Comparison of ENCODE assay signal across 12 cellular contexts in genomic region chr7:108413782-108414492, GRCh38. TPM values are rescaled to one million over a fixed set of nuclear protein-coding genes. Genes with fewer than 3 reads are reported as not detected.
DNase-seq lines count a peak whose midpoint lies in the region; ATAC-seq, FAIRE-seq and TF ChIP-seq lines count a peak whose summit lies in the region.
"Had no signal": no experiment of that assay in that cellular context is flagged by ENCODE, and none has a peak within 500 bp of the region (broad histone marks: within the 10 kb centered on the region; RNA-seq: fewer than 3 reads in every experiment).

No MANE protein-coding gene starts in this region.

- H3K4ac ChIP-seq in H1 (replicated peaks; ENCODE audit: insufficient read length, low read depth, low read length): no peak overlapping the region
- no peak overlapping the region for H3K4ac ChIP-seq in neuronal stem cell (ENCODE audit: low read length)

- H4K91ac ChIP-seq in H1 (replicated peaks; ENCODE audit: insufficient read length, low read length) (no peak overlapping the region), neuronal stem cell (ENCODE audit: low read depth, low read length, poor library complexity) (no peak overlapping the region)

- H3K4me1 ChIP-seq in GM23338 (ENCODE audit: insufficient read depth) (no peaks in the 10 kb centered on the region), NT2/D1 (ENCODE audit: insufficient read depth, insufficient read length) (no peaks in the 10 kb centered on the region), H1 (replicated peaks in 1 of 4; ENCODE audit: control insufficient read depth in 3 of 4, insufficient read depth in 4 of 4, low read length in 3 of 4) (peaks cover 0 to 5% (median 0%) of the 10 kb centered on the region in 4 experiments; a peak in 1 of 7 replicates), neuronal stem cell (ENCODE audit: control insufficient read depth in 2 of 2, insufficient read depth in 1 of 2, low read depth in 1 of 2, low read length in 2 of 2) (peaks cover 16 to 25% of the 10 kb centered on the region in 2 donors)

- H3K36me3 ChIP-seq in GM23338 (ENCODE audit: insufficient read depth) (no peaks in the 10 kb centered on the region), NT2/D1 (ENCODE audit: insufficient read depth, insufficient read length, low read length) (no peaks in the 10 kb centered on the region), H1 (ENCODE audit: control insufficient read depth in 2 of 4, insufficient read depth in 4 of 4, low read length in 3 of 4) (no peaks in the 10 kb centered on the region), neuronal stem cell (replicated peaks in 1 of 2; ENCODE audit: control insufficient read depth in 2 of 2, insufficient read depth in 2 of 2, low read length in 2 of 2) (no peaks in the 10 kb centered on the region)

- H3K23me2 ChIP-seq in H1 (ENCODE audit: low read depth, low read length): no peaks in the 10 kb centered on the region

- H4K5ac ChIP-seq in H1 (ENCODE audit: insufficient read length, low read depth, low read length): no peak overlapping the region

- H3K18ac ChIP-seq in H1 (ENCODE audit: extremely low read depth, low read length) (no peak overlapping the region), neuronal stem cell (ENCODE audit: low read length) (peak overlapping the region; percentile 39)

- H2AK5ac ChIP-seq in H1 (ENCODE audit: low read depth, low read length): no peak overlapping the region
- no peak overlapping the region for H2AK5ac ChIP-seq in neuronal stem cell (ENCODE audit: low read depth, low read length)

- no peaks in the 10 kb centered on the region for H3K27me3 ChIP-seq in GM23338 (ENCODE audit: insufficient read depth)
- no peaks in the 10 kb centered on the region for H3K27me3 ChIP-seq in NT2/D1 (ENCODE audit: insufficient read depth, insufficient read length)
- H3K27me3 ChIP-seq in H1 (replicated peaks in 1 of 4; ENCODE audit: control insufficient read depth in 3 of 4, extremely low read depth in 1 of 4, insufficient read depth in 3 of 4, low read length in 3 of 4): no peaks in the 10 kb centered on the region
- no peaks in the 10 kb centered on the region for H3K27me3 ChIP-seq in neuronal stem cell (ENCODE audit: control insufficient read depth in 3 of 3, insufficient read depth in 3 of 3, low read depth in 1 of 3, low read length in 3 of 3)

- H3K23ac ChIP-seq in H1 (ENCODE audit: insufficient read length) (no peak overlapping the region), neuronal stem cell (ENCODE audit: low read depth, low read length, poor library complexity) (no peak overlapping the region)

- H3K79me2 ChIP-seq in GM23338 (replicated peaks; ENCODE audit: insufficient read depth) (no peaks in the 10 kb centered on the region), H1 (ENCODE audit: control insufficient read depth in 1 of 2, insufficient read depth in 2 of 2, low read length in 2 of 2) (no peaks in the 10 kb centered on the region)

- peak overlapping the region; percentile 18; the same call in 1 of the 2 replicates for H3K27ac Mint-ChIP-seq in GM23338

- no peak overlapping the region for H3K27ac ChIP-seq in GM23338 (ENCODE audit: low read depth)
- H3K27ac ChIP-seq in H1 (ENCODE audit: low read depth, low read length): no peak overlapping the region
- peak overlapping the region; percentile 62 for H3K27ac ChIP-seq in neuronal stem cell (replicated peaks; ENCODE audit: low read length)

- H2AFZ ChIP-seq in GM23338 (no peak overlapping the region), H1 (ENCODE audit: low read length) (no peak overlapping the region), neuronal stem cell (ENCODE audit: low read length) (peak overlapping the region; percentile 18)

- TF ChIP-seq CTCF in GM23338 (conservative IDR thresholded peaks at IDR 0.05; ENCODE audit: low read depth in 2 of 2): no peak
- TF ChIP-seq CTCF in H1 (IDR thresholded peaks at IDR 0.05; ENCODE audit: control extremely low read depth in 1 of 3, insufficient read depth in 1 of 3, low read depth in 1 of 3, low read length in 3 of 3): no peak

- no peaks in the 10 kb centered on the region for H3F3A ChIP-seq in GM23338 (replicated peaks; ENCODE audit: low read depth)

- H4K20me1 ChIP-seq in GM23338 (replicated peaks; ENCODE audit: insufficient read depth) (no peaks in the 10 kb centered on the region), H1 (replicated peaks in 1 of 2; ENCODE audit: control insufficient read depth in 1 of 2, insufficient read depth in 2 of 2, low read length in 2 of 2) (no peaks in the 10 kb centered on the region)

- H3K27me3 Mint-ChIP-seq in GM23338 (ENCODE audit: insufficient read depth, low read depth, poor library complexity): peaks cover 3% of the 10 kb centered on the region

- H3K79me1 ChIP-seq in H1 (ENCODE audit: low read depth, low read length) (no peaks in the 10 kb centered on the region), neuronal stem cell (ENCODE audit: low read depth, low read length) (no peaks in the 10 kb centered on the region)

- H2BK5ac ChIP-seq in H1 (ENCODE audit: low read depth, low read length) (no peak overlapping the region), neuronal stem cell (ENCODE audit: low read length) (no peak overlapping the region)

- H3K4me2 ChIP-seq in GM23338 (no peak overlapping the region), H1 (ENCODE audit: insufficient read depth in 1 of 2, low read depth in 2 of 2, low read length in 2 of 2) (no peak overlapping the region; a peak in 1 of 4 replicates), neuronal stem cell (ENCODE audit: insufficient read depth, low read length, poor library complexity, severe bottlenecking) (peak overlapping the region; percentile 26)

- peaks cover 10% of the 10 kb centered on the region for H3K4me1 Mint-ChIP-seq in GM23338

- H3K14ac ChIP-seq in H1 (ENCODE audit: insufficient read length) (no peak overlapping the region), neuronal stem cell (ENCODE audit: low read length) (no peak overlapping the region)

- no peaks in the 10 kb centered on the region for H3K9me2 ChIP-seq in GM23338 (ENCODE audit: insufficient read depth)

- TF ChIP-seq EP300 in H1 (IDR thresholded peaks at IDR 0.05; ENCODE audit: borderline replicate concordance in 1 of 2, low read depth in 2 of 2, low read length in 2 of 2): no peak

- no peak for TF ChIP-seq POLR2A in H1 (IDR thresholded peaks at IDR 0.05; ENCODE audit: control extremely low read depth in 1 of 2, low read depth in 2 of 2, low read length in 2 of 2)

- no peak overlapping the region for H2BK15ac ChIP-seq in H1 (ENCODE audit: low read length)
- no peak overlapping the region for H2BK15ac ChIP-seq in neuronal stem cell (ENCODE audit: low read length)

- no peak overlapping the region for H3K4me3 Mint-ChIP-seq in GM23338

- TF ChIP-seq RAD21 in H1 (IDR thresholded peaks at IDR 0.05 in 1 of 2, conservative IDR thresholded peaks at IDR 0.05 in 1 of 2; ENCODE audit: low read depth in 2 of 2, low read length in 2 of 2): no peak

- H3K36me3 Mint-ChIP-seq in GM23338 (ENCODE audit: low read depth): no peaks in the 10 kb centered on the region

- DNase-seq in GM23338 (ENCODE audit: low spot score) (peak; percentile 69), NT2/D1 (ENCODE audit: low read depth, low spot score) (peak; percentile 22), H1 (ENCODE audit: low read depth in 1 of 2, low spot score in 2 of 2) (no peak), neuronal stem cell (ENCODE audit: low spot score) (peak; percentile 41), NCI-H2107 (lab: John Stamatoyannopoulos, UW) (no peak), hippocampal formation (lab: John Stamatoyannopoulos, UW) (no peak), NCI-H446 (lab: John Stamatoyannopoulos, UW) (no peak)
- DNase-seq in activated CD8-positive, alpha-beta memory T cell treated with anti-CD3 and anti-CD28 coated beads for 24 hours: no peak
- DNase-seq: head of caudate nucleus, Karpas-422, nucleus accumbens had no signal

- H4K8ac ChIP-seq in H1 (ENCODE audit: extremely low read depth, insufficient read depth, low read length) (no peak overlapping the region), neuronal stem cell (ENCODE audit: low read depth, low read length) (no peak overlapping the region)

- POLR2A ChIA-PET in H1 (lab: Charles Lee; ENCODE audit: partially characterized antibody): no interaction called here

- H3K9me3 ChIP-seq in NT2/D1 (ENCODE audit: insufficient read depth, low read length) (no peaks in the 10 kb centered on the region), H1 (ENCODE audit: insufficient read depth in 2 of 2, low read depth in 1 of 2, low read length in 1 of 2) (no peaks in the 10 kb centered on the region), neuronal stem cell (replicated peaks in 1 of 2; ENCODE audit: control insufficient read depth in 2 of 2, insufficient read depth in 1 of 2, low read depth in 1 of 2, low read length in 2 of 2) (no peaks in the 10 kb centered on the region)

- no peaks in the 10 kb centered on the region for H3K9me3 Mint-ChIP-seq in GM23338

- FAIRE-seq in H1 (lab: Jason Lieb, UNC): peak; percentile 7
- FAIRE-seq: GM19239 had no signal

- no peak overlapping the region for H3K4me3 ChIP-seq in GM23338
- no peak overlapping the region for H3K4me3 ChIP-seq in NT2/D1 (ENCODE audit: insufficient read length, low read depth)
- H3K4me3 ChIP-seq in H1 (ENCODE audit: extremely low read depth in 1 of 4, insufficient read depth in 2 of 4, low read depth in 3 of 4, low read length in 4 of 4): no peak overlapping the region
- H3K4me3 ChIP-seq in neuronal stem cell (ENCODE audit: low read length in 2 of 2): no peak overlapping the region

- H2BK120ac ChIP-seq in H1 (replicated peaks; ENCODE audit: low read depth, low read length) (no peak overlapping the region), neuronal stem cell (ENCODE audit: low read depth, low read length) (no peak overlapping the region)

- 75% methylated on average over 3 of the region's 3 CpGs; no CpG with 5 or more reads in 1 of the 2 experiments for WGBS in H1 (ENCODE audit: extremely low coverage in 1 of 2, insufficient coverage in 1 of 2, insufficient read length in 1 of 2, insufficient replicate concordance in 2 of 2, low coverage in 1 of 2, low lambda C conversion rate in 2 of 2, missing lambda C conversion rate in 1 of 2), 2 experiments
- WGBS in neuronal stem cell (ENCODE audit: extremely low coverage in 2 of 2, insufficient read length in 2 of 2, insufficient replicate concordance in 1 of 2), 2 donors: no CpG with 5 or more reads among the region's 3 CpGs

- no peak overlapping the region for H2BK20ac ChIP-seq in H1 (ENCODE audit: low read length)

- CTCF ChIA-PET in H1 (lab: Charles Lee; ENCODE audit: partially characterized antibody): interaction anchor here (0.7 to 1.2 kb wide), 5 partner anchors 8 to 36 kb away, joined by 3 read pairs; no protein-coding TSS in a partner anchor

- H3K56ac ChIP-seq in H1 (replicated peaks; ENCODE audit: insufficient read length, low read depth, low read length): no peak overlapping the region

- peak; percentile 89 for ATAC-seq in GM23338

- H2BK12ac ChIP-seq in H1 (ENCODE audit: low read depth, low read length) (no peak overlapping the region), neuronal stem cell (ENCODE audit: low read length) (no peak overlapping the region)

- H3K9ac ChIP-seq in NT2/D1 (ENCODE audit: insufficient read length, low read depth) (no peak overlapping the region), H1 (replicated peaks in 1 of 4; ENCODE audit: extremely low read depth in 1 of 4, low read depth in 3 of 4, low read length in 3 of 4) (no peak overlapping the region), neuronal stem cell (ENCODE audit: low read depth, low read length, poor library complexity) (no peak overlapping the region)

RNA-seq across cellular contexts. Expression of gene NRCAM, which starts 42.3 kb away (rescaled TPM):
- total RNA-seq in GM23338 (2014; rRNA removed; shearing (Covaris generic)): 3.5 and 6.8 TPM in 2 replicates
- polyA plus RNA-seq in GM23338 (2016; fragmentation: Nextera tagmentation; extraction: Ambion mirVana): 2.5 and 2.7 TPM in 2 replicates
- total RNA-seq in H1 (2021; fragmentation: NEBNext Ultra II Directional; extraction: Animal tissue kit (Norgen Biotek cat#: 25700)): 3.8 and 4.3 TPM in 2 replicates
- polyA plus RNA-seq in H1 (2011; rRNA removed): 2.2 and 2.7 TPM in 2 replicates
- polyA plus RNA-seq in H1 (2011; cell fraction: cytosol; rRNA removed): 3.4 TPM
- polyA plus RNA-seq in H1 (2011; cell fraction: nucleus; rRNA removed): 3.3 TPM
- 1.9 to 3.0 TPM (median 2.5 TPM) in 4 replicates for polyA plus RNA-seq in H1 (2012, experiment 1 of 2)
- 0.13 TPM for polyA plus RNA-seq in H1 (2012, experiment 2 of 2)
- polyA plus RNA-seq in H1 (2013, experiment 1 of 2): 3.6 TPM
- 3.7 TPM for polyA plus RNA-seq in H1 (2013, experiment 2 of 2)
- polyA minus RNA-seq in H1 (2011; rRNA and poly(A)+ RNA removed): 10.2 and 11.9 TPM in 2 replicates
- polyA minus RNA-seq in H1 (2011; cell fraction: cytosol; rRNA and poly(A)+ RNA removed): 10.3 TPM
- polyA minus RNA-seq in H1 (2011; cell fraction: nucleus; rRNA and poly(A)+ RNA removed): 15.2 TPM
- polyA plus RNA-seq in neuronal stem cell (2013, experiment 1 of 2): 39.5 TPM
- 39.3 TPM for polyA plus RNA-seq in neuronal stem cell (2013, experiment 2 of 2)

Comparison
In these comparisons a context has a peak if more than half of its experiments do, and no peak if none do; other contexts are left out.
1. DNase-seq: peak in GM23338 (single experiment), NT2/D1 (single experiment) and neuronal stem cell (single experiment); none in H1 (0 of 2), NCI-H2107 (single experiment), hippocampal formation (0 of 2), activated CD8-positive, alpha-beta memory T cell treated with anti-CD3 and anti-CD28 coated beads for 24 hours (single experiment) and NCI-H446 (0 of 2).